9 cellular contexts compared by ENCODE assay signal in genomic region chr15:100350434-100351226, GRCh38. TPM values are rescaled to one million over a fixed set of nuclear protein-coding genes. Genes with fewer than 3 reads are reported as not detected.
DNase-seq lines count a peak whose midpoint lies in the region; ATAC-seq and TF ChIP-seq lines count a peak whose summit lies in the region.
"Had no signal": no experiment of that assay in that cellular context is flagged by ENCODE, and none has a peak within 500 bp of the region (broad histone marks: within the 10 kb centered on the region; RNA-seq: fewer than 3 reads in every experiment).

No MANE protein-coding gene starts in this region.

- no peaks in the 10 kb centered on the region for H3K9me3 ChIP-seq in OCI-LY3 (ENCODE audit: insufficient read depth, low read length)
- no peaks in the 10 kb centered on the region for H3K9me3 ChIP-seq in endodermal cell (ENCODE audit: control insufficient read depth, low read length)
- no peaks in the 10 kb centered on the region for H3K9me3 ChIP-seq in neural cell (ENCODE audit: low read length)
- H3K9me3 ChIP-seq: SJSA1 had no signal

- no peak overlapping the region for H3K27ac Mint-ChIP-seq in endodermal cell

- TF ChIP-seq RAD21 in neural cell (conservative IDR thresholded peaks at IDR 0.05) = no peak

- H3K9me2 ChIP-seq in neural cell (ENCODE audit: insufficient read depth, low read length) = no peaks in the 10 kb centered on the region

- H4K20me1 ChIP-seq in OCI-LY3 (ENCODE audit: insufficient read depth, low read length) = no peaks in the 10 kb centered on the region
- H4K20me1 ChIP-seq in neural cell (ENCODE audit: insufficient read depth) = no peaks in the 10 kb centered on the region

- H3K4me1 ChIP-seq in OCI-LY3 (ENCODE audit: low read length) = peaks cover 13% of the 10 kb centered on the region
- no peaks in the 10 kb centered on the region for H3K4me1 ChIP-seq in endodermal cell (ENCODE audit: control insufficient read depth, insufficient read depth, low read length)

- H3K9ac ChIP-seq in OCI-LY3 (ENCODE audit: low read length) = peak overlapping the region; percentile 93; the same call in 1 of the 2 replicates
- no peak overlapping the region for H3K9ac ChIP-seq in endodermal cell (ENCODE audit: extremely low read depth, low read length, poor library complexity, severe bottlenecking)
- H3K9ac ChIP-seq in neural cell (ENCODE audit: low read length) = no peak overlapping the region

- H3F3A ChIP-seq in neural cell (ENCODE audit: insufficient read depth, low read length, poor library complexity, severe bottlenecking) = no peaks in the 10 kb centered on the region

- H2AFZ ChIP-seq in OCI-LY3 (ENCODE audit: low read depth, low read length) (peak overlapping the region; percentile 100), neural cell (ENCODE audit: low read depth, low read length) (peak overlapping the region; percentile 6)

- H3K36me3 ChIP-seq in OCI-LY3 (replicated peaks; ENCODE audit: low read depth, low read length) (no peaks in the 10 kb centered on the region), endodermal cell (ENCODE audit: control insufficient read depth, insufficient read depth, low read length) (no peaks in the 10 kb centered on the region), neural cell (ENCODE audit: insufficient read depth, low read length) (no peaks in the 10 kb centered on the region)
- H3K36me3 ChIP-seq: SJSA1 had no signal

- peaks cover 51% of the 10 kb centered on the region for H3K27me3 Mint-ChIP-seq in endodermal cell (ENCODE audit: insufficient read depth)

- no peaks in the 10 kb centered on the region for H3K9me3 Mint-ChIP-seq in endodermal cell

- WGBS in endodermal cell (ENCODE audit: insufficient coverage in 1 of 2, insufficient read length in 1 of 2), 2 experiments = 67 to 69% methylated on average over 19 of the region's 19 CpGs

- DNase-seq in endodermal cell (no peak), NCI-H1694 (lab: John Stamatoyannopoulos, UW) (no peak), mesenteric fat pad (ENCODE audit: low spot score) (no peak), NCI-H1105 treated with DMSO at 0.1 percent for 48 hours (lab: John Stamatoyannopoulos, UW) (no peak)

- no peak for TF ChIP-seq EP300 in neural cell (conservative IDR thresholded peaks at IDR 0.05; ENCODE audit: poor library complexity, severe bottlenecking)

- no peaks in the 10 kb centered on the region for H3K4me1 Mint-ChIP-seq in endodermal cell

- H3K27me3 ChIP-seq in OCI-LY3 (ENCODE audit: low read depth, low read length) (peaks cover 7% of the 10 kb centered on the region; the same call in 1 of the 2 replicates), endodermal cell (ENCODE audit: control insufficient read depth, insufficient read depth, low read length, poor library complexity, severe bottlenecking) (peaks cover 11% of the 10 kb centered on the region), neural cell (ENCODE audit: insufficient read depth, low read depth, low read length) (peaks cover 1% of the 10 kb centered on the region)
- H3K27me3 ChIP-seq: SJSA1 had no signal

- H3K36me3 Mint-ChIP-seq in endodermal cell (ENCODE audit: low read depth) = no peaks in the 10 kb centered on the region

- TF ChIP-seq CTCF in OCI-LY3 (IDR thresholded peaks at IDR 0.05; ENCODE audit: low read depth, low read length) = no peak
- TF ChIP-seq CTCF in endodermal cell (conservative IDR thresholded peaks at IDR 0.05) = no peak
- peak; percentile 16 for TF ChIP-seq CTCF in neural cell (IDR thresholded peaks at IDR 0.05; ENCODE audit: poor library complexity, severe bottlenecking)

- H3K79me2 ChIP-seq in OCI-LY3 (ENCODE audit: low read length) (no peaks in the 10 kb centered on the region), neural cell (replicated peaks; ENCODE audit: insufficient read depth, low read length) (no peaks in the 10 kb centered on the region)

- H3K4me3 ChIP-seq in OCI-LY3 (ENCODE audit: low read length) (peak overlapping the region; percentile 96), endodermal cell (ENCODE audit: low read length) (no peak overlapping the region), neural cell (ENCODE audit: low read length) (peak overlapping the region; percentile 64)

- peak overlapping the region; percentile 86 for H3K4me3 Mint-ChIP-seq in endodermal cell

- ATAC-seq in GM19455 (IDR thresholded peaks at IDR 0.05; ENCODE audit: unreplicated experiment) = peak; percentile 2
- no peak for ATAC-seq in HG03378 (IDR thresholded peaks at IDR 0.05; ENCODE audit: unreplicated experiment)

- H3K27ac ChIP-seq in OCI-LY3 (ENCODE audit: low read length) (no peak overlapping the region), endodermal cell (ENCODE audit: low read depth, low read length) (no peak overlapping the region), neural cell (ENCODE audit: low read length) (no peak overlapping the region)
- H3K27ac ChIP-seq: SJSA1 had no signal

- H3K4me2 ChIP-seq in OCI-LY3 (ENCODE audit: low read length) = peak overlapping the region; percentile 92
- no peak overlapping the region for H3K4me2 ChIP-seq in neural cell (ENCODE audit: low read length)

TF ChIP-seq in neural cell, 6 proteins besides CTCF, POLR2A, EP300 and RAD21:
- TF ChIP-seq MXI1 (conservative IDR thresholded peaks at IDR 0.05; ENCODE audit: poor library complexity, severe bottlenecking) = no peak
- no peak for TF ChIP-seq EZH2 (IDR thresholded peaks at IDR 0.05; ENCODE audit: borderline replicate concordance, insufficient read depth, low read length, poor library complexity, severe bottlenecking)
- no peak for TF ChIP-seq REST (IDR thresholded peaks at IDR 0.05; ENCODE audit: borderline replicate concordance)
- no peak for TF ChIP-seq SMC3 (conservative IDR thresholded peaks at IDR 0.05; ENCODE audit: poor library complexity)
- no peak for TF ChIP-seq TAF1 (IDR thresholded peaks at IDR 0.05; ENCODE audit: low read depth)
- TF ChIP-seq POLR2AphosphoS5 (IDR thresholded peaks at IDR 0.05) = no peak

RNA-seq across cellular contexts. Expression of gene ADAMTS17, which starts 8.9 kb away (rescaled TPM):
- total RNA-seq in endodermal cell = 1 to 10 TPM in 1 of 2 donors, under 1 TPM in 1; 0.82 to 2.3 TPM
- 0.71 TPM for polyA plus RNA-seq in endodermal cell (2013, experiment 1 of 2)
- 0.37 TPM for polyA plus RNA-seq in endodermal cell (2013, experiment 2 of 2)
- 0.04 TPM in 1 of 2 replicates, not detected in the other for polyA plus RNA-seq in neural cell
- 1.0 and 1.9 TPM in 2 replicates for polyA minus RNA-seq in neural cell
- 2.3 TPM for total RNA-seq in mesenteric fat pad
